Comparison of ENCODE assay signal across 18 cellular contexts in the genomic region with DNA sequence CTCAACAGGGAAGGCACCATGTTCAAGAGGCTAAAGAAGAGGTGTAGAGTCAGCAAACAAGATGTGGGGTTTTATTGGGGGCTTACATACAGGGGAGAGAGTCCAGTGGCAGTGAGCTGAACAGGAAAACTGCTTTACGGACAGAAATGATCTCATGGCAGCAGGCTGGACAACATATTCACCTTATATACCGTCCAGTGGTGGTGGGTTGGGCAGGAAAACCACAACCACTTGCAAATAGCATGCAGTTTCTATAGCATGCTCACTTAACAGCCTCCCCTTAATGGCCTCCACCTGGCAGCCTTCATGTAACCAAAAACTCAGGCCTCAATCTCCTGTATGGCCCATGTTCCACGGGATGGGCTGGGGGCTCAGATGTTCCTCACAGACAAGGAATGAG. TPM values are rescaled to one million over a fixed set of nuclear protein-coding genes. Genes with fewer than 3 reads are reported as not detected.
A peak's percentile ranks its signal among the peaks of the same experiment; 100 is the strongest.
DNase-seq lines count a peak whose midpoint lies in the region; ATAC-seq and TF ChIP-seq lines count a peak whose summit lies in the region.
"Had no signal": no experiment of that assay in that cellular context is flagged by ENCODE, and none has a peak within 500 bp of the region (broad histone marks: within the 10 kb centered on the region; RNA-seq: fewer than 3 reads in every experiment).

No MANE protein-coding gene starts in this region.

- peaks cover 73% of the 10 kb centered on the region for H3K4me1 ChIP-seq in CD4-positive, alpha-beta memory T cell (ENCODE audit: insufficient read depth, low read length)
- H3K4me1 ChIP-seq in DOHH2 (ENCODE audit: control insufficient read depth, low read length) (peaks cover 92% of the 10 kb centered on the region), upper lobe of right lung (no peaks in the 10 kb centered on the region)
- H3K4me1 ChIP-seq: foreskin keratinocyte had no signal

- ATAC-seq in upper lobe of right lung: no peak
- ATAC-seq: foreskin keratinocyte had no signal

- no peak overlapping the region for H3K27ac ChIP-seq in CD4-positive, alpha-beta memory T cell (ENCODE audit: low read depth, low read length)
- H3K27ac ChIP-seq in DOHH2 (ENCODE audit: low read depth, low read length): peak overlapping the region; percentile 83
- H3K27ac ChIP-seq in upper lobe of right lung: no peak overlapping the region
- H3K27ac ChIP-seq: epithelial cell of prostate, foreskin keratinocyte had no signal

- no peaks in the 10 kb centered on the region for H3K9me2 ChIP-seq in DOHH2 (replicated peaks; ENCODE audit: control insufficient read depth, low read length)

- H3K27me3 Mint-ChIP-seq in CD4-positive, alpha-beta memory T cell: no peaks in the 10 kb centered on the region
- H3K27me3 Mint-ChIP-seq in dendritic cell treated with granulocyte-macrophage colony-stimulating factor and Interleukin-4, amounts not matched to agents 40 ng/mL and 50 ng/mL, for 4 days: no peaks in the 10 kb centered on the region

- peaks cover 0 to 2% (median 0%) of the 10 kb centered on the region in 8 donors for H3K9me3 Mint-ChIP-seq in CD4-positive, alpha-beta memory T cell
- no peaks in the 10 kb centered on the region for H3K9me3 Mint-ChIP-seq in dendritic cell treated with granulocyte-macrophage colony-stimulating factor and Interleukin-4, amounts not matched to agents 40 ng/mL and 50 ng/mL, for 4 days
- H3K9me3 Mint-ChIP-seq: brain, nephron progenitor cell had no signal

- H3K4me3 ChIP-seq in CD4-positive, alpha-beta memory T cell (ENCODE audit: low read length in 2 of 2): peak overlapping the region in 1 of 2 donors; percentile 6
- H3K4me3 ChIP-seq in DOHH2 (ENCODE audit: low read length) (peak overlapping the region; percentile 54), upper lobe of right lung (no peak overlapping the region)

- H3F3A ChIP-seq in DOHH2 (ENCODE audit: control insufficient read depth, insufficient read depth): peaks cover 25% of the 10 kb centered on the region

- POLR2A ChIA-PET in CD4-positive, alpha-beta memory T cell (lab: Charles Lee; ENCODE audit: partially characterized antibody): interaction anchor here (1.3 to 2.4 kb wide), 5 partner anchors 12 to 26 kb away, joined by 3 to 14 read pairs (median 5); no protein-coding TSS in a partner anchor

- peaks cover 84% of the 10 kb centered on the region for H3K79me2 ChIP-seq in DOHH2 (ENCODE audit: control insufficient read depth, low read length)

- H3K27ac Mint-ChIP-seq in CD4-positive, alpha-beta memory T cell: peak overlapping the region in 6 of 7 donors; percentile 65 to 81 (median 76)
- H3K27ac Mint-ChIP-seq in dendritic cell treated with granulocyte-macrophage colony-stimulating factor and Interleukin-4, amounts not matched to agents 40 ng/mL and 50 ng/mL, for 4 days: peak overlapping the region; percentile 65
- H3K27ac Mint-ChIP-seq: brain, nephron progenitor cell, progenitor cell of endocrine pancreas had no signal

- peaks cover under 1% of the 10 kb centered on the region; the same call in 1 of the 2 replicates for H4K20me1 ChIP-seq in DOHH2 (ENCODE audit: control insufficient read depth, insufficient read depth, low read depth, low read length)

- intact Hi-C loops in CD4-positive, alpha-beta memory T cell (cut with micrococcal nuclease): loop anchor here (10.0 kb wide), 3 partner anchors 70 to 540 kb away; a partner anchor contains a TSS
- intact Hi-C loops in dendritic cell treated with granulocyte-macrophage colony-stimulating factor and Interleukin-4, amounts not matched to agents 40 ng/mL and 50 ng/mL, for 4 days (cut with micrococcal nuclease): loop anchor here (5.0 kb wide), 2 partner anchors 42 to 72 kb away; no protein-coding TSS in a partner anchor
- intact Hi-C loops in upper lobe of right lung (cut with DNase I): no loop called here

- TF ChIP-seq CTCF in DOHH2 (IDR thresholded peaks at IDR 0.05; ENCODE audit: low read depth, low read length, poor library complexity, severe bottlenecking): no peak
- TF ChIP-seq CTCF in upper lobe of right lung (IDR thresholded peaks at IDR 0.05): no peak

- CTCF ChIA-PET in CD4-positive, alpha-beta memory T cell (lab: Charles Lee; ENCODE audit: partially characterized antibody): interaction anchor here (0.7 to 8.5 kb wide), 5 partner anchors 14 to 520 kb away, joined by 3 to 66 read pairs (median 3); no protein-coding TSS in a partner anchor

- H3K4me3 Mint-ChIP-seq in CD4-positive, alpha-beta memory T cell: peak overlapping the region; percentile 51 to 82 (median 68)
- H3K4me3 Mint-ChIP-seq in dendritic cell treated with granulocyte-macrophage colony-stimulating factor and Interleukin-4, amounts not matched to agents 40 ng/mL and 50 ng/mL, for 4 days: no peak overlapping the region
- H3K4me3 Mint-ChIP-seq: brain, nephron progenitor cell had no signal

- peak overlapping the region; percentile 81 for H3K4me2 ChIP-seq in DOHH2 (ENCODE audit: low read length)

- TF ChIP-seq POLR2A in Raji (IDR thresholded peaks at IDR 0.05; ENCODE audit: insufficient read depth, low read depth, low read length): peak; percentile 82

- no peak for DNase-seq in CD4-positive, alpha-beta memory T cell
- DNase-seq in NCI-H2107 treated with DMSO at 0.1 percent for 48 hours (lab: John Stamatoyannopoulos, UW; ENCODE audit: unreplicated experiment) (no peak), DMS53 (lab: John Stamatoyannopoulos, UW) (no peak), upper lobe of right lung (no peak)
- DNase-seq: AML-193; foreskin keratinocyte; hypothalamus; NCI-H1436; NCI-H2227 treated with DMSO at 0.1 percent for 48 hours; nephron progenitor cell; stimulated activated CD4-positive, alpha-beta T cell treated with anti-CD3 and anti-CD28 coated beads, Interleukin-2, amount 100 ng/mL, for 48 hours had no signal

- no peaks in the 10 kb centered on the region for H3K36me3 ChIP-seq in CD4-positive, alpha-beta memory T cell (ENCODE audit: insufficient read depth, low read length)
- H3K36me3 ChIP-seq in DOHH2 (ENCODE audit: control insufficient read depth, low read length): peaks cover 20% of the 10 kb centered on the region
- no peaks in the 10 kb centered on the region for H3K36me3 ChIP-seq in upper lobe of right lung

- H3K36me3 Mint-ChIP-seq in CD4-positive, alpha-beta memory T cell: peaks cover 27 to 64% of the 10 kb centered on the region in 2 donors
- no peaks in the 10 kb centered on the region for H3K36me3 Mint-ChIP-seq in dendritic cell treated with granulocyte-macrophage colony-stimulating factor and Interleukin-4, amounts not matched to agents 40 ng/mL and 50 ng/mL, for 4 days (ENCODE audit: low read depth)
- H3K36me3 Mint-ChIP-seq: brain had no signal

- H3K9me3 ChIP-seq in CD4-positive, alpha-beta memory T cell (ENCODE audit: control insufficient read depth in 1 of 2, low read length in 2 of 2): no peaks in the 10 kb centered on the region
- H3K9me3 ChIP-seq in DOHH2 (ENCODE audit: control insufficient read depth, insufficient read depth, low read length): no peaks in the 10 kb centered on the region
- no peaks in the 10 kb centered on the region for H3K9me3 ChIP-seq in upper lobe of right lung

- H3K27me3 ChIP-seq in CD4-positive, alpha-beta memory T cell (ENCODE audit: insufficient read depth, low read length): no peaks in the 10 kb centered on the region
- H3K27me3 ChIP-seq in DOHH2 (ENCODE audit: control insufficient read depth, low read length) (no peaks in the 10 kb centered on the region), upper lobe of right lung (no peaks in the 10 kb centered on the region)

- peaks cover 60 to 93% (median 68%) of the 10 kb centered on the region in 4 donors for H3K4me1 Mint-ChIP-seq in CD4-positive, alpha-beta memory T cell
- peaks cover 64% of the 10 kb centered on the region for H3K4me1 Mint-ChIP-seq in dendritic cell treated with granulocyte-macrophage colony-stimulating factor and Interleukin-4, amounts not matched to agents 40 ng/mL and 50 ng/mL, for 4 days (ENCODE audit: low read depth)
- H3K4me1 Mint-ChIP-seq: brain, nephron progenitor cell had no signal

RNA-seq across cellular contexts. Expression of a gene that starts 5.4 kb away (rescaled TPM):
- 10 to 100 TPM; 43.2 to 44.2 TPM for total RNA-seq in CD4-positive, alpha-beta memory T cell
- polyA plus RNA-seq in CD4-positive, alpha-beta memory T cell: 100 to 1,000 TPM in 1 of 2 donors, 10 to 100 TPM in 1; 84.8 to 108 TPM
- total RNA-seq in upper lobe of right lung: 3.8 TPM
- total RNA-seq: foreskin keratinocyte, progenitor cell of endocrine pancreas had no signal
- polyA plus RNA-seq: foreskin keratinocyte, keratinocyte had no signal
